In genomic region chr15:60396100-60396499, GRCh38 we compare ENCODE assay signal across 8 cellular contexts. TPM values are rescaled to one million over a fixed set of nuclear protein-coding genes. Genes with fewer than 3 reads are reported as not detected.
DNase-seq lines count a peak whose midpoint lies in the region; ATAC-seq and TF ChIP-seq lines count a peak whose summit lies in the region.

No MANE protein-coding gene starts in this region.

- CTCF ChIA-PET in AG04450 (lab: Charles Lee) (no interaction called here), IMR-90 (lab: Yijun Ruan, JAX) (no interaction called here)

- H3K4ac ChIP-seq in IMR-90 (ENCODE audit: low read depth, low read length), result peak overlapping the region; percentile 65

- intact Hi-C loops in IMR-90 (cut with micrococcal nuclease) (no loop called here), mucosa of descending colon (cut with DNase I, micrococcal nuclease) (no loop called here)

- H4K8ac ChIP-seq in IMR-90 (ENCODE audit: low read depth in 2 of 2, low read length in 2 of 2), result peak overlapping the region; percentile 9 to 94; a peak in 1 of 4 replicates

- H3K14ac ChIP-seq in IMR-90 (replicated peaks; ENCODE audit: low read depth, low read length), result peak overlapping the region; percentile 67

- TF ChIP-seq CTCF in AG04450 (IDR thresholded peaks at IDR 0.05; ENCODE audit: low read depth, low read length) (no peak), IMR-90 (conservative IDR thresholded peaks at IDR 0.05; ENCODE audit: low read depth, low read length) (no peak), choroid plexus epithelial cell (conservative IDR thresholded peaks at IDR 0.05; ENCODE audit: low read depth, low read length) (no peak), mucosa of descending colon (IDR thresholded peaks at IDR 0.05) (no peak)

- H2AK9ac ChIP-seq in IMR-90 (replicated peaks; ENCODE audit: low read depth, low read length, poor library complexity), result peak overlapping the region; percentile 18

- H3K23ac ChIP-seq in IMR-90 (ENCODE audit: low read depth, low read length), result peak overlapping the region; percentile 61

- no peak overlapping the region for H2BK20ac ChIP-seq in IMR-90 (ENCODE audit: low read depth, low read length)

- H3K79me1 ChIP-seq in IMR-90 (ENCODE audit: low read depth in 1 of 2, low read length in 2 of 2), result peaks cover 4 to 45% of the 10 kb centered on the region in 2 experiments; a peak in 3 of 4 replicates

- H2AK5ac ChIP-seq in IMR-90 (ENCODE audit: low read depth, low read length), result peak overlapping the region; percentile 75; the same call in 1 of the 2 replicates

- POLR2A ChIA-PET in AG04450 (lab: Yijun Ruan, JAX), result interaction anchor here (0.6 to 1.5 kb wide), 5 partner anchors 10 to 325 kb away, joined by 3 to 10 read pairs (median 3); no protein-coding TSS in a partner anchor
- POLR2A ChIA-PET in IMR-90 (lab: Charles Lee; ENCODE audit: unreplicated experiment), result interaction anchor here (0.9 kb wide), 1 partner anchor 26 kb away, joined by 3 read pairs; no protein-coding TSS in a partner anchor

- dilution Hi-C loops in IMR-90 (cut with HindIII; ENCODE audit: low sequenced_read_pairs, unreplicated experiment), result no loop called here

- no peak for DNase-seq in AG04450 (ENCODE audit: low read depth, low spot score)
- no peak for DNase-seq in IMR-90
- peak; percentile 27 for DNase-seq in choroid plexus epithelial cell (ENCODE audit: low read depth)
- DNase-seq in myocyte (ENCODE audit: low read depth), result peak; percentile 58
- no peak for DNase-seq in globus pallidus (ENCODE audit: low spot score)
- DNase-seq in mucosa of descending colon, result no peak
- DNase-seq in effector CD8-positive, alpha-beta T cell (lab: John Stamatoyannopoulos, UW), result no peak

- H3K36me3 ChIP-seq in IMR-90 (ENCODE audit: control insufficient read depth, insufficient read depth, low read length) (peaks cover 29% of the 10 kb centered on the region), mucosa of descending colon (ENCODE audit: low read depth) (no peaks in the 10 kb centered on the region)

- H2BK5ac ChIP-seq in IMR-90 (ENCODE audit: low read depth, low read length, poor library complexity, severe bottlenecking), result peak overlapping the region; percentile 86

- no peaks in the 10 kb centered on the region for H3K27me3 ChIP-seq in AG04450 (ENCODE audit: control insufficient read depth, insufficient read depth, low read length)
- no peaks in the 10 kb centered on the region for H3K27me3 ChIP-seq in IMR-90 (ENCODE audit: control insufficient read depth, insufficient read depth, low read length)

- BruUV-seq in IMR-90 (replicated peaks; lab: Mats Ljungman, UMichigan), result TSS peak; percentile 33

- H3K27ac ChIP-seq in AG04450 (ENCODE audit: low read depth, low read length) (peak overlapping the region; percentile 33), IMR-90 (ENCODE audit: insufficient read depth, low read length) (peak overlapping the region; percentile 87)

- H3K4me3 ChIP-seq in AG04450 (ENCODE audit: low read depth, low read length), result peak overlapping the region; percentile 96
- peak overlapping the region; percentile 70 for H3K4me3 ChIP-seq in IMR-90 (ENCODE audit: insufficient read depth, low read depth, low read length)
- H3K4me3 ChIP-seq in choroid plexus epithelial cell (ENCODE audit: low read depth, low read length), result peak overlapping the region; percentile 95
- H3K4me3 ChIP-seq in mucosa of descending colon, result no peak overlapping the region

- peak overlapping the region; percentile 18; the same call in 1 of the 2 replicates for H3K18ac ChIP-seq in IMR-90 (ENCODE audit: low read depth, low read length)

- in situ Hi-C loops in IMR-90 (cut with MboI; ENCODE audit: low sequenced_read_pairs), result no loop called here

- H2BK120ac ChIP-seq in IMR-90 (ENCODE audit: low read depth, low read length), result no peak overlapping the region

- peak overlapping the region; percentile 92 for H3K9ac ChIP-seq in IMR-90 (ENCODE audit: low read depth, low read length)

- peak overlapping the region; percentile 99; the same call in 1 of the 2 replicates for H3K56ac ChIP-seq in IMR-90 (ENCODE audit: extremely low read depth, insufficient read depth, low read length)

- WGBS in IMR-90 (ENCODE audit: extremely low coverage in 2 of 2, insufficient read length in 1 of 2), 2 experiments, result no CpG with 5 or more reads among the region's 12 CpGs

- H2BK15ac ChIP-seq in IMR-90 (ENCODE audit: low read depth, low read length), result no peak overlapping the region

- H4K91ac ChIP-seq in IMR-90 (ENCODE audit: insufficient read depth, low read depth, low read length), result peak overlapping the region; percentile 56; the same call in 1 of the 2 replicates

- H3K4me2 ChIP-seq in IMR-90 (ENCODE audit: low read depth, low read length), result peak overlapping the region; percentile 92

- TF ChIP-seq POLR2A in IMR-90 (IDR thresholded peaks at IDR 0.05; ENCODE audit: low read depth, low read length), result no peak

- no peak overlapping the region for H4K5ac ChIP-seq in IMR-90 (ENCODE audit: low read depth, low read length)

- H3K9me1 ChIP-seq in IMR-90 (ENCODE audit: insufficient read depth, low read length), result peaks cover 9% of the 10 kb centered on the region

- no peak for ATAC-seq in IMR-90 (ENCODE audit: low read depth)
- ATAC-seq in GM19351 (IDR thresholded peaks at IDR 0.05; ENCODE audit: unreplicated experiment), result no peak
- no peak for ATAC-seq in mucosa of descending colon

- no peak for TF ChIP-seq RAD21 in IMR-90 (IDR thresholded peaks at IDR 0.05; ENCODE audit: low read length)

- H3K9me3 ChIP-seq in AG04450 (ENCODE audit: control insufficient read depth, insufficient read depth, low read length) (no peaks in the 10 kb centered on the region; the same call in 1 of the 2 replicates), IMR-90 (ENCODE audit: control insufficient read depth, insufficient read depth, low read length) (no peaks in the 10 kb centered on the region), mucosa of descending colon (no peaks in the 10 kb centered on the region)

- H3K4me1 ChIP-seq in IMR-90 (ENCODE audit: control insufficient read depth, insufficient read depth, low read length) (peaks cover 47% of the 10 kb centered on the region), mucosa of descending colon (ENCODE audit: low read depth) (peaks cover 52% of the 10 kb centered on the region)

- no peak overlapping the region for H2AFZ ChIP-seq in IMR-90 (replicated peaks; ENCODE audit: low read length, poor library complexity)

- H4K20me1 ChIP-seq in IMR-90 (ENCODE audit: insufficient read depth, low read length), result peaks cover 62% of the 10 kb centered on the region

TF ChIP-seq in IMR-90, 13 proteins besides CTCF, POLR2A, EP300 and RAD21:
- TF ChIP-seq BHLHE40 (IDR thresholded peaks at IDR 0.05; ENCODE audit: low read depth, low read length) (no peak), CHD1 (IDR thresholded peaks at IDR 0.05; ENCODE audit: low read depth, low read length) (0 out of 2 replicates have a peak, but pooled peaks have one; percentile 23)

RNA-seq across cellular contexts. Expression of gene ANXA2, which starts 1.7 kb away (rescaled TPM):
- 4,288 and 4,537 TPM in 2 replicates for polyA plus RNA-seq in AG04450 (2011; rRNA removed)
- polyA minus RNA-seq in AG04450 (2011; rRNA and poly(A)+ RNA removed), result 3,312 and 3,619 TPM in 2 replicates
- total RNA-seq in IMR-90 (2012; rRNA removed), result 6,979 and 8,412 TPM in 2 replicates
- polyA plus RNA-seq in IMR-90 (2012; rRNA removed), result 6,722 and 7,454 TPM in 2 replicates
- polyA plus RNA-seq in IMR-90 (2012; cell fraction: cytosol; rRNA removed), result 2,230 and 5,114 TPM in 2 replicates
- polyA plus RNA-seq in IMR-90 (2012; cell fraction: nucleus; rRNA removed; ENCODE audit: low replicate concordance), result 764 and 3,092 TPM in 2 replicates
- 1,048 and 1,291 TPM in 2 replicates for total RNA-seq in myocyte
- 2,760 TPM for polyA plus RNA-seq in myocyte (2012)
- 100 to 1,000 TPM; 376 to 796 (median 757) TPM for total RNA-seq in mucosa of descending colon

Comparison
In these comparisons a context has a peak if more than half of its experiments do, and no peak if none do; other contexts are left out.
1. DNase-seq: peak in choroid plexus epithelial cell (single experiment) and myocyte (single experiment); none in AG04450 (single experiment), IMR-90 (single experiment), globus pallidus (single experiment), mucosa of descending colon (0 of 3) and effector CD8-positive, alpha-beta T cell (single experiment).